ENCODE assay signal across 16 cellular contexts in genomic region chr5:32244017-32244416, GRCh38.
A peak's percentile ranks its signal among the peaks of the same experiment; 100 is the strongest.
DNase-seq lines count a peak whose midpoint lies in the region; FAIRE-seq and TF ChIP-seq lines count a peak whose summit lies in the region.
"Had no signal": no experiment of that assay in that cellular context is flagged by ENCODE, and none has a peak within 500 bp of the region (broad histone marks: within the 10 kb centered on the region; RNA-seq: fewer than 3 reads in every experiment).

No MANE protein-coding gene starts in this region.

- H3K9ac ChIP-seq in BLaER1 = no peak overlapping the region

- no peaks in the 10 kb centered on the region for H4K20me1 ChIP-seq in BLaER1

- peaks cover 68 to 69% of the 10 kb centered on the region in 2 donors for H3K4me1 Mint-ChIP-seq in immature natural killer cell
- H3K4me1 Mint-ChIP-seq: B cell had no signal

- H3K36me3 ChIP-seq in BLaER1 (peaks cover 81% of the 10 kb centered on the region), WERI-Rb-1 (peaks cover 56% of the 10 kb centered on the region)

- H3K4me1 ChIP-seq in BLaER1 = peaks cover 52% of the 10 kb centered on the region

- no peak for FAIRE-seq in D721Med (lab: Jason Lieb, UNC)

- no peaks in the 10 kb centered on the region for H3K9me3 Mint-ChIP-seq in immature natural killer cell
- H3K9me3 Mint-ChIP-seq: CD8-positive, alpha-beta T cell; HFFc6; IgD-negative memory B cell had no signal

- H3K36me3 Mint-ChIP-seq in immature natural killer cell = peaks cover 29 to 55% (median 42%) of the 10 kb centered on the region in 3 donors

- peak; percentile 14 for TF ChIP-seq CTCF in D721Med (IDR thresholded peaks at IDR 0.05; ENCODE audit: insufficient read depth, missing control alignments)
- peak; percentile 30; the same call in 1 of the 2 replicates for TF ChIP-seq CTCF in WERI-Rb-1 (IDR thresholded peaks at IDR 0.05; ENCODE audit: low read depth, low read length)

- H3K4me2 ChIP-seq in BLaER1 = 0 out of 2 replicates have a peak overlapping the region, but pooled peaks have one; percentile 66

- H3K4me3 ChIP-seq in BLaER1 (no peak overlapping the region), WERI-Rb-1 (ENCODE audit: low read depth, low read length) (no peak overlapping the region)

- peak overlapping the region in 1 of 5 donors; percentile 79 for H3K4me3 Mint-ChIP-seq in immature natural killer cell
- H3K4me3 Mint-ChIP-seq: B cell; CD14-positive monocyte; CD8-positive, alpha-beta T cell; HFFc6; IgD-negative memory B cell had no signal

- H3K27me3 ChIP-seq in BLaER1 (no peaks in the 10 kb centered on the region), WERI-Rb-1 (ENCODE audit: insufficient read depth, low read depth, severe bottlenecking) (no peaks in the 10 kb centered on the region)

- H3K27ac ChIP-seq in BLaER1 (0 out of 2 replicates have a peak overlapping the region, but pooled peaks have one; percentile 15), WERI-Rb-1 (no peak overlapping the region)

- peaks cover 2 to 14% (median 2%) of the 10 kb centered on the region in 3 donors for H3K27me3 Mint-ChIP-seq in immature natural killer cell (ENCODE audit: low read depth in 3 of 3)
- H3K27me3 Mint-ChIP-seq: B cell, IgD-negative memory B cell had no signal

- H3K27ac Mint-ChIP-seq in immature natural killer cell = peak overlapping the region; percentile 98 to 99 (median 98)
- H3K27ac Mint-ChIP-seq: B cell; CD8-positive, alpha-beta T cell; HFFc6; IgD-negative memory B cell had no signal

- DNase-seq in D721Med (ENCODE audit: insufficient read length, low spot score) (no peak), WERI-Rb-1 (peak; percentile 69), immature natural killer cell (no peak), activated gamma-delta T cell treated with Interleukin-2 at 50 U/mL for 16 hours (no peak), hypothalamus (lab: John Stamatoyannopoulos, UW) (no peak)
- no peak for DNase-seq in activated CD4-positive, alpha-beta T cell treated with anti-CD3 and anti-CD28 coated beads, Interleukin-2, amount 50 U/mL, for 48 hours
- DNase-seq: ACHN; Caco-2; CD8-positive, alpha-beta T cell; GOT3; HCEC 1CT; HFFc6 had no signal

- H3K9me3 ChIP-seq in BLaER1 (peaks cover 23% of the 10 kb centered on the region), WERI-Rb-1 (ENCODE audit: severe bottlenecking) (no peaks in the 10 kb centered on the region)
- H3K9me3 ChIP-seq: Caco-2 had no signal
